Comparison of ENCODE assay signal across 9 cellular contexts in the genomic region with DNA sequence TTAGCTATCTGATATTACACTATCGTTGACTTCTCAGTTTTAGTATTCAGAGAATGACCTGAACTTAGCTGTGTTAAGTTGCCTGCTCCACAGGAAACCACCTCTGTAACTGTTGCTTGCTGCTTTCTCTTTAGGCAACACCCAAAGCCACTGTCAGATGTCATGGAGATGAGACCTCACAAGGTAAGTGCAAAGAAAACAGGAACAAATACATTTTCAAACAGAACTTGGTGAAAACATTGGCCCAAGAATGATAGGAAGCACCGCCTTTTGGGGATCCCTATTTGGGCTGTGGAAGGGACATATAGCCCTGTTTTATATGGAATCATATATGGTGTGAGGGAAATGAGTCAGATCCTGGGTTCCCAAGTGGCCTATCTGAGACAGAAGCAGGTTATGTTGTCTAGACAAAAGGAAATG.
DNase-seq lines count a peak whose midpoint lies in the region; ATAC-seq, FAIRE-seq and TF ChIP-seq lines count a peak whose summit lies in the region.
"Had no signal": no experiment of that assay in that cellular context is flagged by ENCODE, and none has a peak within 500 bp of the region (broad histone marks: within the 10 kb centered on the region; RNA-seq: fewer than 3 reads in every experiment).

No MANE protein-coding gene starts in this region.

- intact Hi-C loops in endothelial cell of umbilical vein (cut with micrococcal nuclease), result no loop called here

- POLR2A ChIA-PET in endothelial cell of umbilical vein (lab: Charles Lee), result no interaction called here

- H3K27me3 Mint-ChIP-seq in T-helper 17 cell, result no peaks in the 10 kb centered on the region

- dilution Hi-C loops in endothelial cell of umbilical vein (cut with MboI; ENCODE audit: extremely low pct_ligation_motif_present, low sequenced_read_pairs), result no loop called here

- peak overlapping the region; percentile 96 for H3K27ac ChIP-seq in endothelial cell of umbilical vein (ENCODE audit: insufficient read depth, low read depth, low read length)

- BruUV-seq in endothelial cell of umbilical vein (replicated peaks; lab: Mats Ljungman, UMichigan), result TSS peak; percentile 100

- H3K36me3 ChIP-seq in endothelial cell of umbilical vein (ENCODE audit: control insufficient read depth in 2 of 2, extremely low read depth in 1 of 2, insufficient read depth in 2 of 2, low read length in 2 of 2), result no peaks in the 10 kb centered on the region

- peak overlapping the region; percentile 29 for H3K9ac ChIP-seq in endothelial cell of umbilical vein (replicated peaks; ENCODE audit: extremely low read depth, insufficient read depth, low read length)

- ATAC-seq in HG03097 (IDR thresholded peaks at IDR 0.05; ENCODE audit: low FRiP score, unreplicated experiment), result peak; percentile 89
- ATAC-seq in T-helper 17 cell, result peak; percentile 96

- H4K20me1 ChIP-seq in endothelial cell of umbilical vein (replicated peaks; ENCODE audit: control insufficient read depth, extremely low read depth, insufficient read depth, low read length), result no peaks in the 10 kb centered on the region

- CTCF ChIA-PET in endothelial cell of umbilical vein (lab: Charles Lee), result interaction anchor here (0.6 to 1.3 kb wide), 3 partner anchors 19 to 591 kb away, joined by 3 to 4 read pairs (median 3); no protein-coding TSS in a partner anchor

- TF ChIP-seq POLR2A in endothelial cell of umbilical vein (IDR thresholded peaks at IDR 0.05; ENCODE audit: low read depth, low read length), result no peak

- peak; percentile 57 for FAIRE-seq in endothelial cell of umbilical vein (lab: Jason Lieb, UNC)

- no peaks in the 10 kb centered on the region for H3K9me1 ChIP-seq in endothelial cell of umbilical vein (replicated peaks; ENCODE audit: control insufficient read depth, extremely low read depth, insufficient read depth, low read length)

- no peaks in the 10 kb centered on the region for H3K27me3 ChIP-seq in endothelial cell of umbilical vein (ENCODE audit: control insufficient read depth in 2 of 2, insufficient read depth in 2 of 2, low read length in 2 of 2)

- H2AFZ ChIP-seq in endothelial cell of umbilical vein (ENCODE audit: low read depth, low read length), result peak overlapping the region; percentile 60

- peak overlapping the region; percentile 38 for H3K4me2 ChIP-seq in endothelial cell of umbilical vein (ENCODE audit: insufficient read depth, low read length)

- H3K4me1 Mint-ChIP-seq in T-helper 17 cell, result peaks cover 26% of the 10 kb centered on the region

- no peak for TF ChIP-seq CTCF in endothelial cell of umbilical vein (IDR thresholded peaks at IDR 0.05; ENCODE audit: extremely low read depth in 1 of 2, insufficient read depth in 1 of 2, low read depth in 1 of 2, low read length in 2 of 2)

- peaks cover 16% of the 10 kb centered on the region for H3K4me1 ChIP-seq in endothelial cell of umbilical vein (ENCODE audit: control insufficient read depth, extremely low read depth, insufficient read depth, low read length)

- DNase-seq in stimulated activated CD4-positive, alpha-beta T cell treated with anti-CD3 and anti-CD28 coated beads, Interleukin-15, amount 100 ng/mL, for 24 hours, result peak; percentile 50
- no peak for DNase-seq in stimulated activated CD4-positive, alpha-beta T cell treated with anti-CD3 and anti-CD28 coated beads, Interleukin-2, amount 100 ng/mL, for 48 hours
- DNase-seq in T-helper 17 cell, result peak in 2 of 3 donors; percentile 24 to 35
- DNase-seq in endothelial cell of umbilical vein (ENCODE audit: low read depth, low spot score), result peak; percentile 45
- DNase-seq in NCI-H1105 treated with DMSO at 0.1 percent for 48 hours (lab: John Stamatoyannopoulos, UW), result no peak
- DNase-seq in NCI-H2171 treated with DMSO at 0.1 percent for 48 hours (lab: John Stamatoyannopoulos, UW), result no peak
- no peak for DNase-seq in NCI-H2196 (lab: John Stamatoyannopoulos, UW; ENCODE audit: unreplicated experiment)

- no peak overlapping the region for H3K4me3 ChIP-seq in endothelial cell of umbilical vein (replicated peaks in 1 of 3; ENCODE audit: insufficient read depth in 1 of 3, low read depth in 1 of 3, low read length in 3 of 3)
- H3K4me3 ChIP-seq: skin epidermis had no signal

- no peaks in the 10 kb centered on the region for H3K79me2 ChIP-seq in endothelial cell of umbilical vein (ENCODE audit: control insufficient read depth, insufficient read depth, low read length)

- H3K9me3 ChIP-seq in T-helper 17 cell (ENCODE audit: control insufficient read depth, low read length, poor library complexity, severe bottlenecking) (no peaks in the 10 kb centered on the region), endothelial cell of umbilical vein (replicated peaks; ENCODE audit: control insufficient read depth, insufficient read depth, low read length) (no peaks in the 10 kb centered on the region)

- H3K27ac Mint-ChIP-seq in T-helper 17 cell, result peak overlapping the region; percentile 97

- H3K4me3 Mint-ChIP-seq in T-helper 17 cell, result peak overlapping the region; percentile 66

- H3K36me3 Mint-ChIP-seq in T-helper 17 cell (ENCODE audit: low read depth), result peaks cover 5% of the 10 kb centered on the region

TF ChIP-seq in endothelial cell of umbilical vein, 7 proteins besides CTCF, POLR2A, EP300 and RAD21:
- no peak for TF ChIP-seq MYC (IDR thresholded peaks at IDR 0.05; ENCODE audit: low read depth, low read length)
- TF ChIP-seq FOS (IDR thresholded peaks at IDR 0.05; ENCODE audit: borderline replicate concordance, insufficient read depth, low read length), result peak; percentile 55
- TF ChIP-seq POLR2AphosphoS5 (IDR thresholded peaks at IDR 0.05; ENCODE audit: insufficient read depth, low read depth, low read length), result no peak
- peak; percentile 6 for TF ChIP-seq JUN (IDR thresholded peaks at IDR 0.05; ENCODE audit: borderline replicate concordance, insufficient read depth, insufficient read length, low read depth)
- TF ChIP-seq, protein P1, sequence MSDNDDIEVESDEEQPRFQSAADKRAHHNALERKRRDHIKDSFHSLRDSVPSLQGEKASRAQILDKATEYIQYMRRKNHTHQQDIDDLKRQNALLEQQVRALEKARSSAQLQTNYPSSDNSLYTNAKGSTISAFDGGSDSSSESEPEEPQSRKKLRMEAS (IDR thresholded peaks at IDR 0.05; ENCODE audit: insufficient read depth, insufficient read length), result no peak
- no peak for TF ChIP-seq EZH2 (IDR thresholded peaks at IDR 0.05; ENCODE audit: borderline replicate concordance, low read depth, low read length, severe bottlenecking)
- TF ChIP-seq GATA2 (IDR thresholded peaks at IDR 0.05; ENCODE audit: insufficient read depth, insufficient read length, low read depth, low read length), result no peak

Comparison
In these comparisons a context has a peak if more than half of its experiments do, and no peak if none do; other contexts are left out.
1. DNase-seq: peak in stimulated activated CD4-positive, alpha-beta T cell treated with anti-CD3 and anti-CD28 coated beads, Interleukin-15, amount 100 ng/mL, for 24 hours (single experiment), T-helper 17 cell (2 of 3) and endothelial cell of umbilical vein (single experiment); none in stimulated activated CD4-positive, alpha-beta T cell treated with anti-CD3 and anti-CD28 coated beads, Interleukin-2, amount 100 ng/mL, for 48 hours (0 of 2), NCI-H1105 treated with DMSO at 0.1 percent for 48 hours (single experiment), NCI-H2171 treated with DMSO at 0.1 percent for 48 hours (single experiment) and NCI-H2196 (single experiment).